ENCODE assay signal across 20 cellular contexts in genomic region chr6:2710412-2710811, GRCh38. TPM values are rescaled to one million over a fixed set of nuclear protein-coding genes. Genes with fewer than 3 reads are reported as not detected.
DNase-seq lines count a peak whose midpoint lies in the region; ATAC-seq, FAIRE-seq and TF ChIP-seq lines count a peak whose summit lies in the region.
"Had no signal": no experiment of that assay in that cellular context is flagged by ENCODE, and none has a peak within 500 bp of the region (broad histone marks: within the 10 kb centered on the region; RNA-seq: fewer than 3 reads in every experiment).

No MANE protein-coding gene starts in this region.

- H3K4me2 ChIP-seq in HepG2 (ENCODE audit: low read depth, low read length) (no peak overlapping the region), K562 (ENCODE audit: insufficient read depth, low read length) (no peak overlapping the region)
- H3K4me2 ChIP-seq: A549; BLaER1 treated with 17β-estradiol and CSF1 and Interleukin-3, amounts not matched to agents 10 nM and 100 nM had no signal

- DNase-seq in HepG2 (ENCODE audit: low spot score) (no peak), right lobe of liver (no peak), K562 (ENCODE audit: extremely low read depth in 1 of 4, low spot score in 3 of 4) (no peak), NCI-H345 treated with DMSO at 0.1 percent for 48 hours (lab: John Stamatoyannopoulos, UW; ENCODE audit: unreplicated experiment) (no peak)
- no peak for DNase-seq in activated CD8-positive, alpha-beta memory T cell treated with anti-CD3 and anti-CD28 coated beads, Interleukin-2, amount 10 ng/mL, durations not matched to agents 7 days and 5 days
- DNase-seq: Caco-2; Calu3; CD4-positive, alpha-beta T cell; CD8-positive, alpha-beta T cell; DMS79 treated with DMSO at 0.1 percent for 48 hours; GF-D8 had no signal

- H3K36me3 ChIP-seq in HepG2 (replicated peaks in 1 of 2; ENCODE audit: control insufficient read depth in 1 of 2, insufficient read depth in 2 of 2, low read length in 2 of 2) = no peaks in the 10 kb centered on the region
- no peaks in the 10 kb centered on the region for H3K36me3 ChIP-seq in right lobe of liver
- no peaks in the 10 kb centered on the region for H3K36me3 ChIP-seq in K562 (ENCODE audit: control insufficient read depth, insufficient read depth, low read length)

- ATAC-seq in HepG2 (no peak), right lobe of liver (no peak), K562 (no peak)
- no peak for ATAC-seq in activated CD8-positive, alpha-beta memory T cell treated with anti-CD3 and anti-CD28 coated beads, Interleukin-2, amount 10 ng/mL, durations not matched to agents 7 days and 5 days
- ATAC-seq: A549; CD8-positive, alpha-beta T cell had no signal

- POLR2A ChIA-PET in HepG2 (lab: Yijun Ruan, JAX) (no interaction called here), K562 (lab: Yijun Ruan, JAX) (interaction anchor here (0.7 to 0.9 kb wide), 2 partner anchors 9 to 23 kb away, joined by 3 read pairs; no protein-coding TSS in a partner anchor)

- in situ Hi-C loops in HepG2 (cut with HindIII; ENCODE audit: extremely low pct_ligation_motif_present, low pct_unique_long_range_greater_than_20kb) (no loop called here), K562 (cut with MboI) (no loop called here)

- no TSS peak for BruUV-seq in HepG2 (replicated peaks; lab: Mats Ljungman, UMichigan)
- BruUV-seq in K562 (replicated peaks; lab: Mats Ljungman, UMichigan) = no TSS peak

- H3K36me3 Mint-ChIP-seq in activated CD8-positive, alpha-beta memory T cell treated with anti-CD3 and anti-CD28 coated beads, Interleukin-2, amount 10 ng/mL, durations not matched to agents 7 days and 5 days = no peaks in the 10 kb centered on the region

- H2AFZ ChIP-seq in HepG2 (ENCODE audit: low read length) (no peak overlapping the region), K562 (ENCODE audit: low read depth, low read length) (no peak overlapping the region)

- H3K9me3 ChIP-seq in HepG2 (ENCODE audit: low read length) (peaks cover 12% of the 10 kb centered on the region), right lobe of liver (no peaks in the 10 kb centered on the region), K562 (replicated peaks; ENCODE audit: control insufficient read depth, insufficient read depth, low read depth, low read length) (peaks cover 14% of the 10 kb centered on the region)
- H3K9me3 ChIP-seq: A549 had no signal

- H3K27me3 ChIP-seq in HepG2 (ENCODE audit: control insufficient read depth in 1 of 2, insufficient read depth in 2 of 2, low read length in 2 of 2) (peaks cover 0 to 12% of the 10 kb centered on the region in 2 experiments; a peak in 3 of 5 replicates), right lobe of liver (no peaks in the 10 kb centered on the region), K562 (ENCODE audit: control insufficient read depth in 2 of 2, insufficient read depth in 2 of 2, low read length in 2 of 2) (peaks cover 5% of the 10 kb centered on the region in 2 experiments; a peak in 3 of 5 replicates)
- H3K27me3 ChIP-seq: BLaER1 treated with 17β-estradiol and CSF1 and Interleukin-3, amounts not matched to agents 10 nM and 100 nM had no signal

- H3K9me3 Mint-ChIP-seq in activated CD8-positive, alpha-beta memory T cell treated with anti-CD3 and anti-CD28 coated beads, Interleukin-2, amount 10 ng/mL, durations not matched to agents 7 days and 5 days (ENCODE audit: low read depth) = peaks cover 4% of the 10 kb centered on the region
- H3K9me3 Mint-ChIP-seq: CD4-positive, alpha-beta T cell had no signal

- H3K4me3 ChIP-seq in HepG2 (replicated peaks in 1 of 3; ENCODE audit: insufficient read depth in 1 of 3, low read depth in 2 of 3, low read length in 3 of 3) (no peak overlapping the region), right lobe of liver (no peak overlapping the region), K562 (no peak overlapping the region)
- H3K4me3 ChIP-seq: A549 had no signal

- H3K4me1 Mint-ChIP-seq in activated CD8-positive, alpha-beta memory T cell treated with anti-CD3 and anti-CD28 coated beads, Interleukin-2, amount 10 ng/mL, durations not matched to agents 7 days and 5 days = no peaks in the 10 kb centered on the region

- no peaks in the 10 kb centered on the region for H3K79me2 ChIP-seq in HepG2 (ENCODE audit: insufficient read depth, low read length)
- no peaks in the 10 kb centered on the region for H3K79me2 ChIP-seq in K562 (ENCODE audit: control insufficient read depth, insufficient read depth, low read length)

- H3K27me3 Mint-ChIP-seq in activated CD8-positive, alpha-beta memory T cell treated with anti-CD3 and anti-CD28 coated beads, Interleukin-2, amount 10 ng/mL, durations not matched to agents 7 days and 5 days = peaks cover 24% of the 10 kb centered on the region
- H3K27me3 Mint-ChIP-seq: CD4-positive, alpha-beta T cell had no signal

- TF ChIP-seq RAD21 in HepG2 (CRISPR knock-in tag; IDR thresholded peaks at IDR 0.05) (no peak), K562 (CRISPR knock-in tag; conservative IDR thresholded peaks at IDR 0.05 in 1 of 2, IDR thresholded peaks at IDR 0.05 in 1 of 2) (no peak)

- H3K27ac Mint-ChIP-seq in activated CD8-positive, alpha-beta memory T cell treated with anti-CD3 and anti-CD28 coated beads, Interleukin-2, amount 10 ng/mL, durations not matched to agents 7 days and 5 days = no peak overlapping the region
- H3K27ac Mint-ChIP-seq: B cell; CD4-positive, alpha-beta T cell; CD8-positive, alpha-beta T cell had no signal

- no peak overlapping the region for H3K9ac ChIP-seq in HepG2 (ENCODE audit: insufficient read depth, low read depth, low read length)
- no peak overlapping the region for H3K9ac ChIP-seq in K562 (ENCODE audit: insufficient read depth in 1 of 2, low read depth in 2 of 2, low read length in 2 of 2)
- H3K9ac ChIP-seq: BLaER1 treated with 17β-estradiol and CSF1 and Interleukin-3, amounts not matched to agents 10 nM and 100 nM had no signal

- H3K4me3 Mint-ChIP-seq in activated CD8-positive, alpha-beta memory T cell treated with anti-CD3 and anti-CD28 coated beads, Interleukin-2, amount 10 ng/mL, durations not matched to agents 7 days and 5 days = no peak overlapping the region
- H3K4me3 Mint-ChIP-seq: B cell; CD4-positive, alpha-beta T cell; CD8-positive, alpha-beta T cell had no signal

- TF ChIP-seq POLR2A in HepG2 (IDR thresholded peaks at IDR 0.05; ENCODE audit: insufficient read depth in 1 of 2, low read depth in 2 of 2, low read length in 2 of 2) = no peak
- TF ChIP-seq POLR2A in right lobe of liver (IDR thresholded peaks at IDR 0.05) = no peak
- TF ChIP-seq POLR2A in K562 (conservative IDR thresholded peaks at IDR 0.05) = no peak

- CTCF ChIA-PET in HepG2 (lab: Yijun Ruan, JAX; ENCODE audit: low intra/inter-chr PET ratio, low total read pairs) (no interaction called here), K562 (lab: Yijun Ruan, JAX; ENCODE audit: low intra/inter-chr PET ratio) (no interaction called here)
- CTCF ChIA-PET in activated CD8-positive, alpha-beta memory T cell treated with anti-CD3 and anti-CD28 coated beads, Interleukin-2, amount 10 ng/mL, durations not matched to agents 7 days and 5 days (lab: Charles Lee) = interaction anchor here (1.0 kb wide), 1 partner anchor 11 kb away, joined by 3 read pairs; no protein-coding TSS in a partner anchor

- FAIRE-seq in HepG2 (lab: Jason Lieb, UNC) (no peak), K562 (lab: Jason Lieb, UNC) (no peak)
- FAIRE-seq: A549, D721Med, G401.6, GM12891, GM19239 had no signal

- H3K9me1 ChIP-seq in K562 (ENCODE audit: control insufficient read depth, insufficient read depth, low read length) = no peaks in the 10 kb centered on the region

- H3K27ac ChIP-seq in HepG2 (ENCODE audit: extremely low read length, insufficient read depth, low read length) (no peak overlapping the region), right lobe of liver (no peak overlapping the region), K562 (ENCODE audit: extremely low read depth, low read depth, low read length) (no peak overlapping the region)
- H3K27ac ChIP-seq: 22Rv1; A549; BLaER1 treated with 17β-estradiol and CSF1 and Interleukin-3, amounts not matched to agents 10 nM and 100 nM; C4-2B had no signal

- no peaks in the 10 kb centered on the region for H4K20me1 ChIP-seq in HepG2 (ENCODE audit: insufficient read depth, low read length)
- no peaks in the 10 kb centered on the region for H4K20me1 ChIP-seq in K562 (replicated peaks; ENCODE audit: control insufficient read depth, insufficient read depth, low read length)
- H4K20me1 ChIP-seq: BLaER1 treated with 17β-estradiol and CSF1 and Interleukin-3, amounts not matched to agents 10 nM and 100 nM had no signal

- H3K4me1 ChIP-seq in HepG2 (ENCODE audit: insufficient read depth, low read length) (peaks cover 2% of the 10 kb centered on the region; the same call in 1 of the 2 replicates), right lobe of liver (no peaks in the 10 kb centered on the region), K562 (replicated peaks in 1 of 2; ENCODE audit: control insufficient read depth in 2 of 2, insufficient read depth in 2 of 2, low read length in 2 of 2) (peaks cover 0 to 6% of the 10 kb centered on the region in 2 experiments; a peak in 1 of 5 replicates)

- TF ChIP-seq CTCF in HepG2 (CRISPR knock-in tag; IDR thresholded peaks at IDR 0.05) (no peak), right lobe of liver (IDR thresholded peaks at IDR 0.05) (no peak), K562 (IDR thresholded peaks at IDR 0.05 in 2 of 3, conservative IDR thresholded peaks at IDR 0.05 in 1 of 3; ENCODE audit: insufficient read depth in 2 of 3, low read depth in 1 of 3, low read length in 3 of 3) (no peak)

- intact Hi-C loops in HepG2 (cut with micrococcal nuclease; ENCODE audit: unreplicated experiment) (no loop called here), right lobe of liver (cut with DNase I) (no loop called here), K562 (cut with micrococcal nuclease) (no loop called here)

- TF ChIP-seq EP300 in HepG2 (IDR thresholded peaks at IDR 0.05; ENCODE audit: low read depth in 2 of 2, low read length in 2 of 2) (no peak), HepG2 (CRISPR knock-in tag; IDR thresholded peaks at IDR 0.05; ENCODE audit: borderline replicate concordance) (no peak), K562 (IDR thresholded peaks at IDR 0.05; ENCODE audit: low read length) (no peak)

RNA-seq across cellular contexts. Expression of gene MYLK4, which starts 40.3 kb away (rescaled TPM):
- total RNA-seq in HepG2 (2016; rRNA removed; fragmentation: Illumina TruSeq; extraction: Trizol) = 0.15 and 0.29 TPM in 2 replicates
- 0.09 and 0.10 TPM in 2 replicates for total RNA-seq in HepG2 (2016; cell fraction: cytosol; rRNA removed; fragmentation: Illumina TruSeq; extraction: Trizol; ENCODE audit: low read depth)
- 0.16 and 0.32 TPM in 2 replicates for total RNA-seq in HepG2 (2016; cell fraction: insoluble cytoplasmic fraction; rRNA removed; fragmentation: Illumina TruSeq; extraction: Trizol)
- 0.03 and 0.10 TPM in 2 replicates for total RNA-seq in HepG2 (2016; cell fraction: membrane; rRNA removed; fragmentation: Illumina TruSeq; extraction: Trizol)
- total RNA-seq in HepG2 (2016; cell fraction: nucleus; rRNA removed; fragmentation: Illumina TruSeq; extraction: Trizol) = 0.31 and 0.34 TPM in 2 replicates
- 0.26 and 0.46 TPM in 2 replicates for polyA plus RNA-seq in HepG2 (2011; rRNA removed)
- 0.07 and 0.17 TPM in 2 replicates for polyA plus RNA-seq in HepG2 (2011; cell fraction: cytosol; rRNA removed)
- polyA plus RNA-seq in HepG2 (2011; cell fraction: nucleus; rRNA removed) = 1.3 and 2.2 TPM in 2 replicates
- 0.49 and 0.50 TPM in 2 replicates for polyA plus RNA-seq in HepG2 (2012)
- 0.02 TPM in 1 of 2 replicates, not detected in the other for polyA plus RNA-seq in HepG2 (2016; cell fraction: cytosol; fragmentation: Illumina TruSeq; extraction: Trizol; ENCODE audit: low read depth)
- polyA plus RNA-seq in HepG2 (2016; cell fraction: insoluble cytoplasmic fraction; fragmentation: Illumina TruSeq; extraction: Trizol; ENCODE audit: low read depth) = 0.11 and 0.14 TPM in 2 replicates
- polyA plus RNA-seq in HepG2 (2016; cell fraction: membrane; fragmentation: Illumina TruSeq; extraction: Trizol; ENCODE audit: low read depth) = 0.06 and 0.08 TPM in 2 replicates
- polyA plus RNA-seq in HepG2 (2016; cell fraction: nucleus; fragmentation: Illumina TruSeq; extraction: Trizol; ENCODE audit: insufficient read depth, low read depth) = 0.44 and 0.70 TPM in 2 replicates
- 0.10 and 0.33 TPM in 2 replicates for polyA minus RNA-seq in HepG2 (2011; rRNA and poly(A)+ RNA removed; ENCODE audit: low replicate concordance)
- polyA minus RNA-seq in HepG2 (2011; cell fraction: cytosol; rRNA and poly(A)+ RNA removed) = 0.09 TPM in 1 of 2 replicates, not detected in the other
- 0.64 and 0.87 TPM in 2 replicates for polyA minus RNA-seq in HepG2 (2011; cell fraction: nucleus; rRNA and poly(A)+ RNA removed)
- under 1 TPM in 5 of 6 experiments, not detected in 1; 0.22 to 0.46 (median 0.27) TPM for total RNA-seq in right lobe of liver
- total RNA-seq in K562 (2011; cell fraction: chromatin; rRNA removed; ENCODE audit: low replicate concordance) = 0.07 and 0.16 TPM in 2 replicates
- under 0.01 TPM in 1 of 2 replicates, not detected in the other for total RNA-seq in K562 (2011; cell fraction: nucleolus; rRNA removed)
- 0.07 TPM in 1 of 2 replicates, not detected in the other for total RNA-seq in K562 (2011; cell fraction: nucleoplasm; rRNA removed)
- total RNA-seq in K562 (2014; rRNA removed) = 0.04 and 0.09 TPM in 2 replicates
- 0.04 and 0.06 TPM in 2 replicates for total RNA-seq in K562 (2014; rRNA removed; fragmentation: Illumina TruSeq; extraction: Trizol)
- 0.07 and 0.15 TPM in 2 replicates for total RNA-seq in K562 (2015; rRNA removed; fragmentation: Illumina TruSeq; extraction: Trizol)
- total RNA-seq in K562 (2021) = 0.02 and 0.07 TPM in 2 replicates
- 0.03 and 0.09 TPM in 2 replicates for polyA plus RNA-seq in K562 (2011; rRNA removed)
- polyA plus RNA-seq in K562 (2011; cell fraction: cytosol; rRNA removed) = 0.01 and 0.09 TPM in 2 replicates
- 0.30 and 0.67 TPM in 2 replicates for polyA plus RNA-seq in K562 (2011; cell fraction: nucleus; rRNA removed)
- 0.07 and 0.25 TPM in 2 replicates for polyA plus RNA-seq in K562 (2012)
- polyA plus RNA-seq in K562 (2014; fragmentation: Illumina TruSeq; extraction: Trizol) = 0.03 and 0.06 TPM in 2 replicates
- under 1 TPM; 0.01 to 0.03 TPM for polyA plus RNA-seq in K562 (2014; fragmentation: Nextera tagmentation; extraction: Ambion mirVana)
- 0.15 and 0.30 TPM in 2 replicates for polyA plus RNA-seq in K562 (2014; rRNA removed)
- 0.09 TPM in 1 of 2 replicates, not detected in the other for polyA minus RNA-seq in K562 (2011; rRNA and poly(A)+ RNA removed)
- not detected in 2 replicates for polyA minus RNA-seq in K562 (2011; cell fraction: cytosol; rRNA and poly(A)+ RNA removed)
- under 0.01 and 0.22 TPM in 2 replicates for polyA minus RNA-seq in K562 (2011; cell fraction: nucleus; rRNA and poly(A)+ RNA removed)
- under 1 TPM; 0.18 to 0.23 TPM for total RNA-seq in activated CD8-positive, alpha-beta memory T cell treated with anti-CD3 and anti-CD28 coated beads, Interleukin-2, amount 10 ng/mL, durations not matched to agents 7 days and 5 days

RNA-seq across cellular contexts. Expression of gene WRNIP1, which starts 54.8 kb away (rescaled TPM):
- total RNA-seq in HepG2 (2016; rRNA removed; fragmentation: Illumina TruSeq; extraction: Trizol) (88.9 and 90.3 TPM in 2 replicates), right lobe of liver (10 to 100 TPM; 15.8 to 36.8 (median 20.7) TPM), K562 (2014; rRNA removed) (57.6 and 66.2 TPM in 2 replicates), K562 (2014; rRNA removed; fragmentation: Illumina TruSeq; extraction: Trizol) (35.8 and 41.6 TPM in 2 replicates), K562 (2015; rRNA removed; fragmentation: Illumina TruSeq; extraction: Trizol) (57.9 and 59.8 TPM in 2 replicates), K562 (2021) (43.6 and 48.6 TPM in 2 replicates)
- 14.5 and 15.0 TPM in 2 replicates for total RNA-seq in HepG2 (2016; cell fraction: cytosol; rRNA removed; fragmentation: Illumina TruSeq; extraction: Trizol; ENCODE audit: low read depth)
- total RNA-seq in HepG2 (2016; cell fraction: insoluble cytoplasmic fraction; rRNA removed; fragmentation: Illumina TruSeq; extraction: Trizol) = 82.7 and 90.1 TPM in 2 replicates
- total RNA-seq in HepG2 (2016; cell fraction: membrane; rRNA removed; fragmentation: Illumina TruSeq; extraction: Trizol) = 49.2 and 50.7 TPM in 2 replicates
- total RNA-seq in HepG2 (2016; cell fraction: nucleus; rRNA removed; fragmentation: Illumina TruSeq; extraction: Trizol) = 48.4 and 54.7 TPM in 2 replicates
- polyA plus RNA-seq in HepG2 (2011; rRNA removed) (73.4 and 77.7 TPM in 2 replicates), K562 (2011; rRNA removed) (38.9 and 44.1 TPM in 2 replicates), K562 (2014; fragmentation: Illumina TruSeq; extraction: Trizol) (52.1 and 63.6 TPM in 2 replicates), K562 (2014; fragmentation: Nextera tagmentation; extraction: Ambion mirVana) (10 to 100 TPM; 13.2 to 15.9 TPM), K562 (2014; rRNA removed) (58.3 and 59.8 TPM in 2 replicates)
- polyA plus RNA-seq in HepG2 (2011; cell fraction: cytosol; rRNA removed) = 83.3 and 106 TPM in 2 replicates
- polyA plus RNA-seq in HepG2 (2011; cell fraction: nucleus; rRNA removed) = 69.3 and 70.9 TPM in 2 replicates
- polyA plus RNA-seq in HepG2 (2012) = 57.7 and 65.4 TPM in 2 replicates
- polyA plus RNA-seq in HepG2 (2016; cell fraction: cytosol; fragmentation: Illumina TruSeq; extraction: Trizol; ENCODE audit: low read depth) = 15.1 and 16.9 TPM in 2 replicates
- polyA plus RNA-seq in HepG2 (2016; cell fraction: insoluble cytoplasmic fraction; fragmentation: Illumina TruSeq; extraction: Trizol; ENCODE audit: low read depth) = 96.1 and 98.5 TPM in 2 replicates
- 36.1 and 39.8 TPM in 2 replicates for polyA plus RNA-seq in HepG2 (2016; cell fraction: membrane; fragmentation: Illumina TruSeq; extraction: Trizol; ENCODE audit: low read depth)
- 90.6 and 97.4 TPM in 2 replicates for polyA plus RNA-seq in HepG2 (2016; cell fraction: nucleus; fragmentation: Illumina TruSeq; extraction: Trizol; ENCODE audit: insufficient read depth, low read depth)
- polyA minus RNA-seq in HepG2 (2011; rRNA and poly(A)+ RNA removed; ENCODE audit: low replicate concordance) = 73.1 and 84.7 TPM in 2 replicates
- 32.4 and 32.5 TPM in 2 replicates for polyA minus RNA-seq in HepG2 (2011; cell fraction: cytosol; rRNA and poly(A)+ RNA removed)
- 39.9 and 43.4 TPM in 2 replicates for polyA minus RNA-seq in HepG2 (2011; cell fraction: nucleus; rRNA and poly(A)+ RNA removed)
- total RNA-seq in K562 (2011; cell fraction: chromatin; rRNA removed; ENCODE audit: low replicate concordance) = 22.1 and 23.9 TPM in 2 replicates
- 25.7 and 28.6 TPM in 2 replicates for total RNA-seq in K562 (2011; cell fraction: nucleolus; rRNA removed)
- 23.4 and 25.1 TPM in 2 replicates for total RNA-seq in K562 (2011; cell fraction: nucleoplasm; rRNA removed)
- 48.7 and 64.2 TPM in 2 replicates for polyA plus RNA-seq in K562 (2011; cell fraction: cytosol; rRNA removed)
- polyA plus RNA-seq in K562 (2011; cell fraction: nucleus; rRNA removed) = 70.8 and 98.6 TPM in 2 replicates
- 48.5 and 50.6 TPM in 2 replicates for polyA plus RNA-seq in K562 (2012)
- polyA minus RNA-seq in K562 (2011; rRNA and poly(A)+ RNA removed) = 32.3 and 38.6 TPM in 2 replicates
- polyA minus RNA-seq in K562 (2011; cell fraction: cytosol; rRNA and poly(A)+ RNA removed) = 23.3 and 23.9 TPM in 2 replicates
- 36.5 and 48.5 TPM in 2 replicates for polyA minus RNA-seq in K562 (2011; cell fraction: nucleus; rRNA and poly(A)+ RNA removed)
- 10 to 100 TPM; 48.7 to 53.3 TPM for total RNA-seq in activated CD8-positive, alpha-beta memory T cell treated with anti-CD3 and anti-CD28 coated beads, Interleukin-2, amount 10 ng/mL, durations not matched to agents 7 days and 5 days

Comparison
In these comparisons a context has a peak if more than half of its experiments do, and no peak if none do; other contexts are left out.
1. Of the 241 proteins assayed by ChIP-seq in both HepG2 and K562: peak only in HepG2: none; only in K562: CBX5; in both: ZNF124; in neither: 238; mixed calls (peak in some experiments, not most) for 1.